Comparison of ENCODE assay signal across 25 cellular contexts in genomic region chr10:125348536-125348935, GRCh38.
"Had no signal": no experiment of that assay in that cellular context is flagged by ENCODE, and none has a peak within 500 bp of the region (broad histone marks: within the 10 kb centered on the region; RNA-seq: fewer than 3 reads in every experiment).

No MANE protein-coding gene starts in this region.

- H3K9me3 ChIP-seq: colonic mucosa, esophagus muscularis mucosa, esophagus squamous epithelium, gastrocnemius medialis, gastroesophageal sphincter, heart left ventricle, heart right ventricle had no signal

- H3K4me3 Mint-ChIP-seq: dendritic cell treated with granulocyte-macrophage colony-stimulating factor and Interleukin-4, amounts not matched to agents 40 ng/mL and 50 ng/mL, for 4 days; effector memory CD8-positive, alpha-beta T cell; endodermal cell had no signal

- H3K4me3 ChIP-seq: colonic mucosa, coronary artery, dorsolateral prefrontal cortex, esophagus muscularis mucosa, esophagus squamous epithelium, gastrocnemius medialis, gastroesophageal sphincter, heart left ventricle, heart right ventricle had no signal

- DNase-seq: colonic mucosa; cortex of kidney; dermis blood vessel endothelial cell; dorsolateral prefrontal cortex; effector CD4-positive, alpha-beta T cell; effector CD8-positive, alpha-beta T cell; effector memory CD4-positive, alpha-beta T cell; effector memory CD8-positive, alpha-beta T cell; endodermal cell; erythroblast; esophagus squamous epithelium; foreskin fibroblast; foreskin keratinocyte; foreskin melanocyte; gastrocnemius medialis; glutamatergic neuron; head of caudate nucleus; heart left ventricle; heart right ventricle had no signal

- H3K4me1 Mint-ChIP-seq: endodermal cell had no signal

- H3K9me3 Mint-ChIP-seq: dendritic cell treated with granulocyte-macrophage colony-stimulating factor and Interleukin-4, amounts not matched to agents 40 ng/mL and 50 ng/mL, for 4 days; endodermal cell had no signal

- ATAC-seq: effector memory CD8-positive, alpha-beta T cell; esophagus mucosa; foreskin keratinocyte; gastrocnemius medialis; gastroesophageal sphincter; heart left ventricle; heart right ventricle had no signal

- H3K27ac ChIP-seq: colonic mucosa, coronary artery, dorsolateral prefrontal cortex, epithelial cell of prostate, esophagus muscularis mucosa, esophagus squamous epithelium, foreskin keratinocyte, gastrocnemius medialis, gastroesophageal sphincter, heart left ventricle, heart right ventricle had no signal

- H3K27me3 ChIP-seq: colonic mucosa, esophagus muscularis mucosa, gastrocnemius medialis, gastroesophageal sphincter had no signal

- H3K4me1 ChIP-seq: esophagus muscularis mucosa, esophagus squamous epithelium, foreskin keratinocyte, gastrocnemius medialis, gastroesophageal sphincter, heart left ventricle, heart right ventricle had no signal

- H3K36me3 ChIP-seq: colonic mucosa, esophagus muscularis mucosa, esophagus squamous epithelium, gastrocnemius medialis, gastroesophageal sphincter, heart left ventricle, heart right ventricle had no signal

- H3K27ac Mint-ChIP-seq: dendritic cell treated with granulocyte-macrophage colony-stimulating factor and Interleukin-4, amounts not matched to agents 40 ng/mL and 50 ng/mL, for 4 days; effector memory CD8-positive, alpha-beta T cell; endodermal cell had no signal
